1 cellular context compared by ENCODE assay signal in genomic region chr15:94359716-94360115, GRCh38.
TF ChIP-seq lines count a peak whose summit lies in the region.

No MANE protein-coding gene starts in this region.

TF ChIP-seq in GM23338, 12 proteins besides CTCF, POLR2A, EP300 and RAD21 (continued from another document):
- TF ChIP-seq ZNF462 (CRISPR knock-in tag; IDR thresholded peaks at IDR 0.05), result no peak
- TF ChIP-seq REST (IDR thresholded peaks at IDR 0.05; ENCODE audit: unreplicated experiment), result no peak
- no peak for TF ChIP-seq POLR2AphosphoS5 (IDR thresholded peaks at IDR 0.05; ENCODE audit: low read depth)
- no peak for TF ChIP-seq ETS1 (IDR thresholded peaks at IDR 0.05)
- TF ChIP-seq CREB1 (CRISPR knock-in tag; IDR thresholded peaks at IDR 0.05; ENCODE audit: low read depth), result no peak
- no peak for TF ChIP-seq ZNF331 (CRISPR knock-in tag; IDR thresholded peaks at IDR 0.05; ENCODE audit: low read depth)
- no peak for TF ChIP-seq EZH2phosphoT487 (IDR thresholded peaks at IDR 0.05; ENCODE audit: unreplicated experiment)
TF ChIP-seq in GM23338: peak in this region for 0.
